ENCODE assay signal across 8 cellular contexts in genomic region chrX:12949927-12950656, GRCh38. TPM values are rescaled to one million over a fixed set of nuclear protein-coding genes. Genes with fewer than 3 reads are reported as not detected.
DNase-seq lines count a peak whose midpoint lies in the region; ATAC-seq and TF ChIP-seq lines count a peak whose summit lies in the region.

No MANE protein-coding gene starts in this region.

- H3K9me3 ChIP-seq in gastroesophageal sphincter, result no peaks in the 10 kb centered on the region
- H3K9me3 ChIP-seq in prostate gland, result no peaks in the 10 kb centered on the region
- H3K9me3 ChIP-seq in upper lobe of right lung, result no peaks in the 10 kb centered on the region

- TF ChIP-seq POLR2A in GM18505 (IDR thresholded peaks at IDR 0.05; ENCODE audit: borderline replicate concordance, extremely low read depth, insufficient read depth, insufficient read length), result peak; percentile 95
- peak; percentile 55 for TF ChIP-seq POLR2A in Raji (IDR thresholded peaks at IDR 0.05; ENCODE audit: insufficient read depth, low read depth, low read length)
- no peak for TF ChIP-seq POLR2A in gastroesophageal sphincter (IDR thresholded peaks at IDR 0.05)
- TF ChIP-seq POLR2A in prostate gland (IDR thresholded peaks at IDR 0.05), result peak; percentile 39

- H3K27ac ChIP-seq in gastroesophageal sphincter (peak overlapping the region; percentile 69 to 82 (median 78)), prostate gland (peak overlapping the region; percentile 38 to 42), upper lobe of right lung (peak overlapping the region; percentile 63)

- H3K36me3 ChIP-seq in gastroesophageal sphincter (no peaks in the 10 kb centered on the region), prostate gland (no peaks in the 10 kb centered on the region), upper lobe of right lung (no peaks in the 10 kb centered on the region)

- H3K4me3 ChIP-seq in gastroesophageal sphincter (peak overlapping the region in 1 of 2 donors; percentile 19), prostate gland (no peak overlapping the region), upper lobe of right lung (peak overlapping the region; percentile 1)

- TF ChIP-seq EP300 in gastroesophageal sphincter (IDR thresholded peaks at IDR 0.05), result no peak

- peak; percentile 25 to 63 (median 44) for DNase-seq in activated naive CD4-positive, alpha-beta T cell (lab: John Stamatoyannopoulos, UW)
- DNase-seq in prostate gland (ENCODE audit: low spot score), result peak; percentile 44
- DNase-seq in upper lobe of right lung, result peak; percentile 78
- DNase-seq in NCI-H1417 treated with DMSO at 0.1 percent for 48 hours (lab: John Stamatoyannopoulos, UW), result no peak

- H3K27me3 ChIP-seq in gastroesophageal sphincter (no peaks in the 10 kb centered on the region), prostate gland (replicated peaks; ENCODE audit: insufficient read depth) (no peaks in the 10 kb centered on the region), upper lobe of right lung (no peaks in the 10 kb centered on the region)

- H3K4me1 ChIP-seq in gastroesophageal sphincter (peaks cover 0 to 23% (median 0%) of the 10 kb centered on the region in 3 donors), prostate gland (replicated peaks) (no peaks in the 10 kb centered on the region), upper lobe of right lung (peaks cover 21% of the 10 kb centered on the region)

- TF ChIP-seq CTCF in gastroesophageal sphincter (IDR thresholded peaks at IDR 0.05), result no peak
- TF ChIP-seq CTCF in prostate gland (IDR thresholded peaks at IDR 0.05), result no peak
- no peak for TF ChIP-seq CTCF in upper lobe of right lung (IDR thresholded peaks at IDR 0.05)

- intact Hi-C loops in prostate gland (cut with DNase I), result loop anchor here (10.0 kb wide), 1 partner anchor 695 kb away; no protein-coding TSS in a partner anchor
- intact Hi-C loops in upper lobe of right lung (cut with DNase I), result loop anchor here (10.0 kb wide), 1 partner anchor 535 kb away; no protein-coding TSS in a partner anchor

- 46% methylated on average over 8 of the region's 11 CpGs; no CpG with 5 or more reads in 1 of the 2 donors for WGBS in gastroesophageal sphincter (ENCODE audit: low coverage in 1 of 2), 2 donors
- WGBS in prostate gland, result 32% methylated on average over 11 of the region's 11 CpGs

- ATAC-seq in GM18505 (IDR thresholded peaks at IDR 0.05; ENCODE audit: unreplicated experiment) (peak; percentile 61), HG03025 (IDR thresholded peaks at IDR 0.05; ENCODE audit: low FRiP score, unreplicated experiment) (peak; percentile 44), gastroesophageal sphincter (peak; percentile 93), upper lobe of right lung (peak; percentile 84)

RNA-seq across cellular contexts. Expression of gene TMSB4X, which starts 24.8 kb away (rescaled TPM):
- total RNA-seq in gastroesophageal sphincter, result 1,000 to 10,000 TPM; 2,260 to 4,561 (median 3,693) TPM
- total RNA-seq in prostate gland, result 1,000 to 10,000 TPM; 1,116 to 1,330 TPM
- total RNA-seq in upper lobe of right lung, result 4,663 TPM

RNA-seq across cellular contexts. Expression of gene TLR8, which starts 43.7 kb away (rescaled TPM):
- total RNA-seq in gastroesophageal sphincter (1 to 10 TPM in 2 of 4 donors, under 1 TPM in 2; 0.47 to 6.7 (median 1.7) TPM), prostate gland (under 1 TPM; 0.18 to 0.57 TPM), upper lobe of right lung (17.8 TPM)

Comparison
In these comparisons a context has a peak if more than half of its experiments do, and no peak if none do; other contexts are left out.
1. POLR2A ChIP-seq: peak in GM18505 (single experiment), Raji (single experiment) and prostate gland (single experiment); none in gastroesophageal sphincter (0 of 2).
2. Peak in every context shown above with its lines, with median percentiles within 50 percentile points of each other: ATAC-seq and H3K27ac ChIP-seq.